In genomic region chr20:2932497-2932896, GRCh38 we compare ENCODE assay signal across 24 cellular contexts. TPM values are rescaled to one million over a fixed set of nuclear protein-coding genes. Genes with fewer than 3 reads are reported as not detected.
A peak's percentile ranks its signal among the peaks of the same experiment; 100 is the strongest.
DNase-seq lines count a peak whose midpoint lies in the region; ATAC-seq and TF ChIP-seq lines count a peak whose summit lies in the region.
"Had no signal": no experiment of that assay in that cellular context is flagged by ENCODE, and none has a peak within 500 bp of the region (broad histone marks: within the 10 kb centered on the region; RNA-seq: fewer than 3 reads in every experiment).

No MANE protein-coding gene starts in this region.

- DNase-seq in DMS 273 (lab: John Stamatoyannopoulos, UW; ENCODE audit: unreplicated experiment) (peak; percentile 86), NCI-H69 (lab: John Stamatoyannopoulos, UW) (peak; percentile 58), dorsolateral prefrontal cortex (peak in 3 of 10 donors; percentile 19 to 39 (median 31)), pons (ENCODE audit: low spot score) (peak; percentile 71), GM03348 (ENCODE audit: low spot score) (no peak), islet precursor cell (no peak)
- DNase-seq: activated CD8-positive, alpha-beta T cell treated with anti-CD3 and anti-CD28 coated beads for 36 hours; activated effector memory CD4-positive, alpha-beta T cell treated with anti-CD3 and anti-CD28 coated beads, Interleukin-2, amount 50 U/mL, for 16 hours; activated naive CD8-positive, alpha-beta T cell treated with anti-CD3 and anti-CD28 coated beads, Interleukin-2, amount 50 U/mL, for 24 hours; activated T-cell treated with anti-CD3 and anti-CD28 coated beads for 4 hours; CD4-positive, alpha-beta memory T cell; colonic mucosa; DMS53; left lung; MV-4-11; NCI-H187 treated with DMSO at 0.1 percent for 48 hours; NCI-H345; sigmoid colon; stimulated activated CD8-positive, alpha-beta memory T cell treated with anti-CD3 and anti-CD28 coated beads, Interleukin-4, amount 100 ng/mL, for 48 hours; uterus had no signal

- no peak overlapping the region for H3K4me3 ChIP-seq in dorsolateral prefrontal cortex
- H3K4me3 ChIP-seq: colonic mucosa, left lung, sigmoid colon, uterus had no signal

- H3K27me3 ChIP-seq in dorsolateral prefrontal cortex, result no peaks in the 10 kb centered on the region
- H3K27me3 ChIP-seq: colonic mucosa, left lung, sigmoid colon, uterus had no signal

- intact Hi-C loops in dorsolateral prefrontal cortex (cut with DNase I), result no loop called here

- TF ChIP-seq CTCF in dorsolateral prefrontal cortex (IDR thresholded peaks at IDR 0.05 in 54 of 56, conservative IDR thresholded peaks at IDR 0.05 in 2 of 56; ENCODE audit: low read depth in 1 of 56, partially characterized antibody in 56 of 56), result no peak

- ATAC-seq in HG03439 (IDR thresholded peaks at IDR 0.05; ENCODE audit: unreplicated experiment) (no peak), HG03520 (IDR thresholded peaks at IDR 0.05; ENCODE audit: unreplicated experiment) (no peak)
- ATAC-seq: activated CD8-positive, alpha-beta T cell treated with anti-CD3 and anti-CD28 coated beads for 36 hours; activated naive CD8-positive, alpha-beta T cell treated with anti-CD3 and anti-CD28 coated beads, Interleukin-2, amount 50 U/mL, for 24 hours; left lung had no signal

- H3K27ac ChIP-seq in dorsolateral prefrontal cortex, result peak overlapping the region in 52 of 59 donors; percentile 0 to 83 (median 59)
- H3K27ac ChIP-seq: colonic mucosa, KMS-11, left lung, parathyroid adenoma, sigmoid colon, uterus had no signal

RNA-seq across cellular contexts. Expression of gene PTPRA, which starts 59.2 kb away (rescaled TPM):
- 100 to 1,000 TPM; 105 to 214 (median 150) TPM for total RNA-seq in dorsolateral prefrontal cortex

Comparison
In these comparisons a context has a peak if more than half of its experiments do, and no peak if none do; other contexts are left out.
1. DNase-seq: peak in DMS 273 (single experiment), NCI-H69 (single experiment) and pons (single experiment); none in GM03348 (single experiment) and islet precursor cell (single experiment).